ENCODE assay signal across 15 cellular contexts in genomic region chr22:40560551-40560950, GRCh38.
DNase-seq lines count a peak whose midpoint lies in the region; ATAC-seq, FAIRE-seq and TF ChIP-seq lines count a peak whose summit lies in the region.
"Had no signal": no experiment of that assay in that cellular context is flagged by ENCODE, and none has a peak within 500 bp of the region (broad histone marks: within the 10 kb centered on the region; RNA-seq: fewer than 3 reads in every experiment).

No MANE protein-coding gene starts in this region.

- WGBS in mesenchymal stem cell, result 96% methylated on average over 3 of the region's 3 CpGs
- WGBS in aorta, 2 donors, result 89 to 90% methylated on average over 3 of the region's 3 CpGs

- no peak overlapping the region for H3K4ac ChIP-seq in mesenchymal stem cell (ENCODE audit: low read depth in 1 of 2, low read length in 2 of 2)

- H3K27ac ChIP-seq in mesenchymal stem cell (ENCODE audit: low read length, poor library complexity, severe bottlenecking) (peak overlapping the region; percentile 32), aorta (ENCODE audit: low read depth in 1 of 2, low read length in 2 of 2) (no peak overlapping the region)
- H3K27ac ChIP-seq: upper lobe of left lung had no signal

- H2BK120ac ChIP-seq in mesenchymal stem cell (ENCODE audit: low read depth, low read length), result no peak overlapping the region

- H2BK15ac ChIP-seq in mesenchymal stem cell (ENCODE audit: low read depth, poor library complexity, severe bottlenecking), result no peak overlapping the region

- H2BK12ac ChIP-seq in mesenchymal stem cell (ENCODE audit: low read length in 2 of 2), result no peak overlapping the region

- H3K14ac ChIP-seq in mesenchymal stem cell (ENCODE audit: low read length in 2 of 2), result peak overlapping the region in 1 of 2 experiments; percentile 46

- H3K36me3 ChIP-seq in mesenchymal stem cell (ENCODE audit: control insufficient read depth in 1 of 2, insufficient read depth in 2 of 2, low read depth in 1 of 2, low read length in 2 of 2) (peaks cover 0 to 4% of the 10 kb centered on the region in 2 experiments), aorta (ENCODE audit: control insufficient read depth in 1 of 2, insufficient read depth in 2 of 2, low read length in 1 of 2) (no peaks in the 10 kb centered on the region)
- H3K36me3 ChIP-seq: upper lobe of left lung had no signal

- in situ Hi-C loops in KBM-7 (cut with MboI; ENCODE audit: low pct_unique_long_range_greater_than_20kb, low sequenced_read_pairs) (no loop called here), astrocyte of the spinal cord (cut with HindIII; ENCODE audit: low sequenced_read_pairs) (no loop called here)

- no peak overlapping the region for H4K8ac ChIP-seq in mesenchymal stem cell (ENCODE audit: low read length)

- H3K9ac ChIP-seq in mesenchymal stem cell (ENCODE audit: low read length), result peak overlapping the region; percentile 50

- no peak overlapping the region for H2BK5ac ChIP-seq in mesenchymal stem cell (ENCODE audit: low read depth, low read length, poor library complexity, severe bottlenecking)

- H3K4me2 ChIP-seq in mesenchymal stem cell (ENCODE audit: low read length, poor library complexity, severe bottlenecking), result no peak overlapping the region

- DNase-seq in DMS 273 treated with DMSO at 0.1 percent for 48 hours (lab: John Stamatoyannopoulos, UW) (peak; percentile 92), KBM-7 (peak; percentile 59), astrocyte of the spinal cord (ENCODE audit: low read depth, low spot score) (peak; percentile 65), mesenchymal stem cell (no peak), HTR-8/SVneo (ENCODE audit: insufficient read length, low spot score) (no peak), NCI-H1694 (lab: John Stamatoyannopoulos, UW) (no peak), aorta (no peak)
- DNase-seq: hippocampal formation, mucosa of descending colon, NCI-H2029, PC-3, T1000, upper lobe of left lung had no signal

- no peak overlapping the region for H4K91ac ChIP-seq in mesenchymal stem cell (ENCODE audit: low read length)

- FAIRE-seq in HTR-8/SVneo (lab: Jason Lieb, UNC), result no peak
- FAIRE-seq: colon had no signal

- peak overlapping the region in 1 of 2 experiments; percentile 61 for H3K18ac ChIP-seq in mesenchymal stem cell (ENCODE audit: low read depth in 1 of 2, low read length in 2 of 2)

- H3K23ac ChIP-seq in mesenchymal stem cell (ENCODE audit: low read length in 2 of 2), result no peak overlapping the region

- H3K79me1 ChIP-seq in mesenchymal stem cell (replicated peaks; ENCODE audit: low read length, poor library complexity, severe bottlenecking), result peaks cover 10% of the 10 kb centered on the region

- ATAC-seq in HG02588 (IDR thresholded peaks at IDR 0.05; ENCODE audit: unreplicated experiment) (no peak), aorta (ENCODE audit: low FRiP score) (no peak)
- ATAC-seq: mucosa of descending colon, PC-3 had no signal

- H3K4me3 ChIP-seq in astrocyte of the spinal cord (ENCODE audit: low read depth, low read length) (no peak overlapping the region), mesenchymal stem cell (ENCODE audit: insufficient read depth in 1 of 2, low read depth in 1 of 2, low read length in 2 of 2) (peak overlapping the region in 1 of 2 experiments; percentile 2), aorta (ENCODE audit: low read length in 2 of 2) (no peak overlapping the region)
- H3K4me3 ChIP-seq: mucosa of descending colon, upper lobe of left lung had no signal

- H3K4me1 ChIP-seq in mesenchymal stem cell (ENCODE audit: control insufficient read depth, insufficient read depth, low read depth, low read length), result peaks cover 6% of the 10 kb centered on the region
- peaks cover 1 to 2% of the 10 kb centered on the region in 2 donors for H3K4me1 ChIP-seq in aorta (ENCODE audit: control insufficient read depth in 1 of 2, insufficient read depth in 2 of 2, low read length in 2 of 2)
- H3K4me1 ChIP-seq: upper lobe of left lung had no signal

- H3K9me3 ChIP-seq in mesenchymal stem cell (ENCODE audit: control insufficient read depth, low read length) (no peaks in the 10 kb centered on the region), aorta (ENCODE audit: control insufficient read depth, low read length) (no peaks in the 10 kb centered on the region)
- H3K9me3 ChIP-seq: mucosa of descending colon, upper lobe of left lung had no signal

- intact Hi-C loops in aorta (cut with DNase I), result no loop called here

- no peak overlapping the region for H2AFZ ChIP-seq in mesenchymal stem cell (ENCODE audit: low read depth, low read length)

- no peak for TF ChIP-seq CTCF in astrocyte of the spinal cord (IDR thresholded peaks at IDR 0.05; ENCODE audit: low read depth, low read length)

- H2AK5ac ChIP-seq in mesenchymal stem cell (ENCODE audit: low read length, severe bottlenecking), result no peak overlapping the region

- no peaks in the 10 kb centered on the region for H3K27me3 ChIP-seq in mesenchymal stem cell (ENCODE audit: control insufficient read depth in 1 of 2, insufficient read depth in 1 of 2, low read length in 2 of 2)
- no peaks in the 10 kb centered on the region for H3K27me3 ChIP-seq in aorta (ENCODE audit: control insufficient read depth in 1 of 2, insufficient read depth in 2 of 2, low read length in 1 of 2)
- H3K27me3 ChIP-seq: upper lobe of left lung had no signal

Comparison
In these comparisons a context has a peak if more than half of its experiments do, and no peak if none do; other contexts are left out.
1. DNase-seq: peak in DMS 273 treated with DMSO at 0.1 percent for 48 hours (single experiment), KBM-7 (single experiment) and astrocyte of the spinal cord (single experiment); none in mesenchymal stem cell (single experiment), HTR-8/SVneo (single experiment), NCI-H1694 (single experiment) and aorta (0 of 2).